Comparison of ENCODE assay signal across 1 cellular context in the genomic region with DNA sequence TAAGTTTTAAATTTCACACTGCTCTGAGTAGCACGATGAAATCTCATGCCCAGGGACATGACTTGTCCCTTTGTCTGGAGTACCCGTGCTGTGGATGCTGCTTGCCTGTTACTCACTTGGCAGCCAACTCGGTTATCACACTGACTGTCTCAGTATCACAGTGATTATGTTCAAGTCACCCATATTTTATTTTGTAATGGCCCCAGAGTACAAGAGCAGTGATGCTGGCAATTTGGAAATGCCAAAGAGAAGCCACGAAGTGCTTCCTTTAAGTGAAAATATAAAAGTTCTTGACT.
TF ChIP-seq lines count a peak whose summit lies in the region.

No MANE protein-coding gene starts in this region.

TF ChIP-seq in WTC11, 78 proteins besides CTCF, POLR2A, EP300 and RAD21 (continued from another document):
- TF ChIP-seq, protein P1, sequence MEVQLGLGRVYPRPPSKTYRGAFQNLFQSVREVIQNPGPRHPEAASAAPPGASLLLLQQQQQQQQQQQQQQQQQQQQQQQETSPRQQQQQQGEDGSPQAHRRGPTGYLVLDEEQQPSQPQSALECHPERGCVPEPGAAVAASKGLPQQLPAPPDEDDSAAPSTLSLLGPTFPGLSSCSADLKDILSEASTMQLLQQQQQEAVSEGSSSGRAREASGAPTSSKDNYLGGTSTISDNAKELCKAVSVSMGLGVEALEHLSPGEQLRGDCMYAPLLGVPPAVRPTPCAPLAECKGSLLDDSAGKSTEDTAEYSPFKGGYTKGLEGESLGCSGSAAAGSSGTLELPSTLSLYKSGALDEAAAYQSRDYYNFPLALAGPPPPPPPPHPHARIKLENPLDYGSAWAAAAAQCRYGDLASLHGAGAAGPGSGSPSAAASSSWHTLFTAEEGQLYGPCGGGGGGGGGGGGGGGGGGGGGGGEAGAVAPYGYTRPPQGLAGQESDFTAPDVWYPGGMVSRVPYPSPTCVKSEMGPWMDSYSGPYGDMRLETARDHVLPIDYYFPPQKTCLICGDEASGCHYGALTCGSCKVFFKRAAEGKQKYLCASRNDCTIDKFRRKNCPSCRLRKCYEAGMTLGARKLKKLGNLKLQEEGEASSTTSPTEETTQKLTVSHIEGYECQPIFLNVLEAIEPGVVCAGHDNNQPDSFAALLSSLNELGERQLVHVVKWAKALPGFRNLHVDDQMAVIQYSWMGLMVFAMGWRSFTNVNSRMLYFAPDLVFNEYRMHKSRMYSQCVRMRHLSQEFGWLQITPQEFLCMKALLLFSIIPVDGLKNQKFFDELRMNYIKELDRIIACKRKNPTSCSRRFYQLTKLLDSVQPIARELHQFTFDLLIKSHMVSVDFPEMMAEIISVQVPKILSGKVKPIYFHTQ (CRISPR knock-in tag; IDR thresholded peaks at IDR 0.05) = peak; percentile 75; the same call in 1 of the 2 replicates
- TF ChIP-seq, protein P2, sequence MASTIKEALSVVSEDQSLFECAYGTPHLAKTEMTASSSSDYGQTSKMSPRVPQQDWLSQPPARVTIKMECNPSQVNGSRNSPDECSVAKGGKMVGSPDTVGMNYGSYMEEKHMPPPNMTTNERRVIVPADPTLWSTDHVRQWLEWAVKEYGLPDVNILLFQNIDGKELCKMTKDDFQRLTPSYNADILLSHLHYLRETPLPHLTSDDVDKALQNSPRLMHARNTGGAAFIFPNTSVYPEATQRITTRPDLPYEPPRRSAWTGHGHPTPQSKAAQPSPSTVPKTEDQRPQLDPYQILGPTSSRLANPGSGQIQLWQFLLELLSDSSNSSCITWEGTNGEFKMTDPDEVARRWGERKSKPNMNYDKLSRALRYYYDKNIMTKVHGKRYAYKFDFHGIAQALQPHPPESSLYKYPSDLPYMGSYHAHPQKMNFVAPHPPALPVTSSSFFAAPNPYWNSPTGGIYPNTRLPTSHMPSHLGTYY (CRISPR knock-in tag; IDR thresholded peaks at IDR 0.05) = peak; percentile 67; the same call in 1 of the 2 replicates
- peak; percentile 48; the same call in 1 of the 2 replicates for TF ChIP-seq ZNF671 (CRISPR knock-in tag; IDR thresholded peaks at IDR 0.05)
- TF ChIP-seq, protein P3, sequence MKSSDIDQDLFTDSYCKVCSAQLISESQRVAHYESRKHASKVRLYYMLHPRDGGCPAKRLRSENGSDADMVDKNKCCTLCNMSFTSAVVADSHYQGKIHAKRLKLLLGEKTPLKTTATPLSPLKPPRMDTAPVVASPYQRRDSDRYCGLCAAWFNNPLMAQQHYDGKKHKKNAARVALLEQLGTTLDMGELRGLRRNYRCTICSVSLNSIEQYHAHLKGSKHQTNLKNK (CRISPR knock-in tag; IDR thresholded peaks at IDR 0.05) = 0 out of 2 replicates have a peak, but pooled peaks have one; percentile 72
- no peak for TF ChIP-seq ZNF423 (CRISPR knock-in tag; IDR thresholded peaks at IDR 0.05)
